In the genomic region with DNA sequence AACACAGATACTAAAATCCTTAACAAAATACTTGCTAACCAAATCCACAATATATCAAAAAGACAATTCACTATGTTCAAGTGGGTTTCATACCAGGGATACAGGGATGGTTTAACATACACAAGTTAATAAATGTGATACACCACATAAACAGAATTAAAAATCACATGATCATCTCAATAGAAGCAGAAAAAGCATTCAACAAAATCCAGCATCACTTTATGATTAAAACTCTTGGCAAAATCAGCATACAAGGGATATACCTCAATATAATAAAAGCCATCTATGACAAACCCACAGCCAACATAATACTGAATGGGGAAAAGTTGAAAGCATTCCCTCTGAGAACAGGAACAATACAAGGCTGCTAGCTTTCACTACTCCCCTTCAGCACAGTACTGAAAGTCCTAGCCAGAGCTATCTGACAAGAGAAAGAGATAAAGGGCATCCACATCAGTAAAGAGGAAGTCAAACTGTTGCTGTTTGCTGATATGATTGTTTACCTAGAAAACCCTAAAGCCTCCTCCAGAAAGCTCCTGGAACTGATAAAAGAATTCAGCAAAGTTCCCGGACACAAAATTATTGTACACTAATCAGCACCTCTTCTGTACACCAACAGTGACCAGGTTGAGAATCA, we compare ENCODE assay signal across 1 cellular context. TPM values are rescaled to one million over a fixed set of nuclear protein-coding genes. Genes with fewer than 3 reads are reported as not detected.
"Had no signal": no experiment of that assay in that cellular context is flagged by ENCODE, and none has a peak within 500 bp of the region (broad histone marks: within the 10 kb centered on the region; RNA-seq: fewer than 3 reads in every experiment).

No MANE protein-coding gene starts in this region.

RNA-seq across cellular contexts. Expression of gene RUNX2, which starts 33.9 kb away (rescaled TPM):
- total RNA-seq: lung microvascular endothelial cell had no signal
